In genomic region chr17:81517009-81517338, GRCh38 we compare ENCODE assay signal across 9 cellular contexts. TPM values are rescaled to one million over a fixed set of nuclear protein-coding genes. Genes with fewer than 3 reads are reported as not detected.
DNase-seq lines count a peak whose midpoint lies in the region; ATAC-seq and TF ChIP-seq lines count a peak whose summit lies in the region.
"Had no signal": no experiment of that assay in that cellular context is flagged by ENCODE, and none has a peak within 500 bp of the region (broad histone marks: within the 10 kb centered on the region; RNA-seq: fewer than 3 reads in every experiment).

No MANE protein-coding gene starts in this region.

- H2BK5ac ChIP-seq in mesenchymal stem cell (ENCODE audit: low read depth, low read length, poor library complexity, severe bottlenecking): peak overlapping the region; percentile 36

- peak overlapping the region; percentile 94 for H3K9ac ChIP-seq in mesenchymal stem cell (ENCODE audit: low read length)

- no peak overlapping the region for H4K91ac ChIP-seq in mesenchymal stem cell (ENCODE audit: low read length)

- peaks cover 29% of the 10 kb centered on the region for H3K4me1 Mint-ChIP-seq in activated T-cell treated with anti-CD3 and anti-CD28 coated beads, Interleukin-2, amount 50 U/mL, for 24 hours (ENCODE audit: low read depth)
- H3K4me1 Mint-ChIP-seq in activated T-cell treated with anti-CD3 and anti-CD28 coated beads, Interleukin-2, amount 50 U/mL, for 4 hours (ENCODE audit: low read depth): peaks cover 21% of the 10 kb centered on the region
- peaks cover 15% of the 10 kb centered on the region for H3K4me1 Mint-ChIP-seq in type B pancreatic cell (ENCODE audit: unreplicated experiment)

- peak overlapping the region; percentile 72 for H3K4me3 ChIP-seq in astrocyte of the spinal cord (ENCODE audit: low read depth, low read length)
- H3K4me3 ChIP-seq in mesenchymal stem cell (ENCODE audit: insufficient read depth in 1 of 2, low read depth in 1 of 2, low read length in 2 of 2): peak overlapping the region; percentile 30 to 92

- H3K79me1 ChIP-seq in mesenchymal stem cell (replicated peaks; ENCODE audit: low read length, poor library complexity, severe bottlenecking): peaks cover 4% of the 10 kb centered on the region

- peaks cover 51% of the 10 kb centered on the region for H3K4me1 ChIP-seq in mesenchymal stem cell (ENCODE audit: control insufficient read depth, insufficient read depth, low read depth, low read length)

- H3K27ac Mint-ChIP-seq in activated T-cell treated with anti-CD3 and anti-CD28 coated beads, Interleukin-2, amount 50 U/mL, for 24 hours: peak overlapping the region; percentile 66
- H3K27ac Mint-ChIP-seq in type B pancreatic cell: no peak overlapping the region

- no peak for ATAC-seq in activated T-cell treated with anti-CD3 and anti-CD28 coated beads, Interleukin-2, amount 50 U/mL, for 4 hours
- ATAC-seq in GM19328 (IDR thresholded peaks at IDR 0.05; ENCODE audit: unreplicated experiment): no peak

- TF ChIP-seq CTCF in astrocyte of the spinal cord (IDR thresholded peaks at IDR 0.05; ENCODE audit: low read depth, low read length) (no peak), type B pancreatic cell (conservative IDR thresholded peaks at IDR 0.05) (no peak)

- H2BK15ac ChIP-seq in mesenchymal stem cell (ENCODE audit: low read depth, poor library complexity, severe bottlenecking): peak overlapping the region; percentile 80

- H4K8ac ChIP-seq in mesenchymal stem cell (ENCODE audit: low read length): peak overlapping the region; percentile 67

- 90% methylated on average over 9 of the region's 9 CpGs for WGBS in mesenchymal stem cell

- in situ Hi-C loops in astrocyte of the spinal cord (cut with HindIII; ENCODE audit: low sequenced_read_pairs): loop anchor here (10.0 kb wide), 1 partner anchor 112 kb away; no protein-coding TSS in a partner anchor

- H3K18ac ChIP-seq in mesenchymal stem cell (ENCODE audit: low read depth in 1 of 2, low read length in 2 of 2): no peak overlapping the region

- H3K27me3 Mint-ChIP-seq in activated T-cell treated with anti-CD3 and anti-CD28 coated beads, Interleukin-2, amount 50 U/mL, for 24 hours: no peaks in the 10 kb centered on the region
- no peaks in the 10 kb centered on the region for H3K27me3 Mint-ChIP-seq in activated T-cell treated with anti-CD3 and anti-CD28 coated beads, Interleukin-2, amount 50 U/mL, for 4 hours (ENCODE audit: low read depth)
- peaks cover 10% of the 10 kb centered on the region for H3K27me3 Mint-ChIP-seq in type B pancreatic cell

- H3K27me3 ChIP-seq in mesenchymal stem cell (ENCODE audit: control insufficient read depth in 1 of 2, insufficient read depth in 1 of 2, low read length in 2 of 2): no peaks in the 10 kb centered on the region

- peaks cover 3 to 25% of the 10 kb centered on the region in 2 experiments for H3K36me3 ChIP-seq in mesenchymal stem cell (ENCODE audit: control insufficient read depth in 1 of 2, insufficient read depth in 2 of 2, low read depth in 1 of 2, low read length in 2 of 2)

- peak overlapping the region; percentile 91 for H3K4me3 Mint-ChIP-seq in activated T-cell treated with anti-CD3 and anti-CD28 coated beads, Interleukin-2, amount 50 U/mL, for 24 hours
- H3K4me3 Mint-ChIP-seq in activated T-cell treated with anti-CD3 and anti-CD28 coated beads, Interleukin-2, amount 50 U/mL, for 4 hours: no peak overlapping the region
- peak overlapping the region; percentile 90 for H3K4me3 Mint-ChIP-seq in type B pancreatic cell

- no peaks in the 10 kb centered on the region for H3K9me3 Mint-ChIP-seq in activated T-cell treated with anti-CD3 and anti-CD28 coated beads, Interleukin-2, amount 50 U/mL, for 24 hours
- no peaks in the 10 kb centered on the region for H3K9me3 Mint-ChIP-seq in activated T-cell treated with anti-CD3 and anti-CD28 coated beads, Interleukin-2, amount 50 U/mL, for 4 hours
- no peaks in the 10 kb centered on the region for H3K9me3 Mint-ChIP-seq in type B pancreatic cell

- H2AFZ ChIP-seq in mesenchymal stem cell (ENCODE audit: low read depth, low read length): no peak overlapping the region

- peaks cover 20% of the 10 kb centered on the region for H3K36me3 Mint-ChIP-seq in activated T-cell treated with anti-CD3 and anti-CD28 coated beads, Interleukin-2, amount 50 U/mL, for 24 hours (ENCODE audit: low read depth)
- peaks cover 3% of the 10 kb centered on the region for H3K36me3 Mint-ChIP-seq in activated T-cell treated with anti-CD3 and anti-CD28 coated beads, Interleukin-2, amount 50 U/mL, for 4 hours (ENCODE audit: insufficient read depth)
- peaks cover 1% of the 10 kb centered on the region for H3K36me3 Mint-ChIP-seq in type B pancreatic cell

- H3K23ac ChIP-seq in mesenchymal stem cell (ENCODE audit: low read length in 2 of 2): no peak overlapping the region

- H3K4me2 ChIP-seq in mesenchymal stem cell (ENCODE audit: low read length, poor library complexity, severe bottlenecking): peak overlapping the region; percentile 94

- DNase-seq in activated T-cell treated with anti-CD3 and anti-CD28 coated beads, Interleukin-2, amount 50 U/mL, for 24 hours: no peak
- no peak for DNase-seq in activated T-cell treated with anti-CD3 and anti-CD28 coated beads, Interleukin-2, amount 50 U/mL, for 4 hours
- DNase-seq in astrocyte of the spinal cord (ENCODE audit: low read depth, low spot score) (no peak), mesenchymal stem cell (no peak), type B pancreatic cell (ENCODE audit: extremely low spot score, unreplicated experiment) (no peak), epidermal melanocyte (ENCODE audit: insufficient read length, low spot score) (no peak)
- DNase-seq in activated CD4-positive, alpha-beta T cell treated with anti-CD3 and anti-CD28 coated beads for 48 hours: no peak
- DNase-seq: dorsolateral prefrontal cortex had no signal

- peak overlapping the region in 1 of 2 experiments; percentile 5 for H2BK12ac ChIP-seq in mesenchymal stem cell (ENCODE audit: low read length in 2 of 2)

- H2AK5ac ChIP-seq in mesenchymal stem cell (ENCODE audit: low read length, severe bottlenecking): peak overlapping the region; percentile 95

- H3K27ac ChIP-seq in mesenchymal stem cell (ENCODE audit: low read length, poor library complexity, severe bottlenecking): peak overlapping the region; percentile 98
- H3K27ac ChIP-seq: dorsolateral prefrontal cortex had no signal

- no peak overlapping the region for H2BK120ac ChIP-seq in mesenchymal stem cell (ENCODE audit: low read depth, low read length)

- peak overlapping the region in 1 of 2 experiments; percentile 55 for H3K14ac ChIP-seq in mesenchymal stem cell (ENCODE audit: low read length in 2 of 2)

- H3K4ac ChIP-seq in mesenchymal stem cell (ENCODE audit: low read depth in 1 of 2, low read length in 2 of 2): peak overlapping the region in 1 of 2 experiments; percentile 44

- H3K9me3 ChIP-seq in mesenchymal stem cell (ENCODE audit: control insufficient read depth, low read length): no peaks in the 10 kb centered on the region

RNA-seq across cellular contexts. Expression of gene ACTG1, which starts 4.4 kb away (rescaled TPM):
- total RNA-seq in activated T-cell treated with anti-CD3 and anti-CD28 coated beads, Interleukin-2, amount 50 U/mL, for 4 hours: 1,000 to 10,000 TPM; 3,953 to 4,676 (median 4,016) TPM
- 7,126 TPM for polyA plus RNA-seq in mesenchymal stem cell (2013, experiment 1 of 2)
- 6,723 TPM for polyA plus RNA-seq in mesenchymal stem cell (2013, experiment 2 of 2)
- 3,089 and 3,451 TPM in 2 replicates for total RNA-seq in type B pancreatic cell (ENCODE audit: low replicate concordance)

RNA-seq across cellular contexts. Expression of gene FSCN2, which starts 11.2 kb away (rescaled TPM):
- under 1 TPM in 2 of 3 donors, not detected in 1; 0.33 to 0.58 TPM for total RNA-seq in activated T-cell treated with anti-CD3 and anti-CD28 coated beads, Interleukin-2, amount 50 U/mL, for 4 hours
- polyA plus RNA-seq in mesenchymal stem cell (2013, experiment 1 of 2): 0.23 TPM
- 0.15 TPM for polyA plus RNA-seq in mesenchymal stem cell (2013, experiment 2 of 2)
- total RNA-seq in type B pancreatic cell (ENCODE audit: low replicate concordance): 3.6 and 3.8 TPM in 2 replicates

RNA-seq across cellular contexts. Expression of gene FAAP100, which starts 35.2 kb away (rescaled TPM):
- 10 to 100 TPM; 59.3 to 63.3 (median 61.6) TPM for total RNA-seq in activated T-cell treated with anti-CD3 and anti-CD28 coated beads, Interleukin-2, amount 50 U/mL, for 4 hours
- polyA plus RNA-seq in mesenchymal stem cell (2013, experiment 1 of 2): 10.1 TPM
- 10.3 TPM for polyA plus RNA-seq in mesenchymal stem cell (2013, experiment 2 of 2)
- 33.5 and 44.7 TPM in 2 replicates for total RNA-seq in type B pancreatic cell (ENCODE audit: low replicate concordance)
